Comparison of ENCODE assay signal across 8 cellular contexts in genomic region chr6:35601331-35602132, GRCh38.
DNase-seq lines count a peak whose midpoint lies in the region; ATAC-seq, FAIRE-seq and TF ChIP-seq lines count a peak whose summit lies in the region.

No MANE protein-coding gene starts in this region.

- H3K36me3 ChIP-seq in lower lobe of right lung, result peaks cover 14% of the 10 kb centered on the region

- no peaks in the 10 kb centered on the region for H3K27me3 ChIP-seq in lower lobe of right lung (ENCODE audit: low read depth)

- H3K4me3 ChIP-seq in WI38 (ENCODE audit: low read depth, low read length) (peak overlapping the region; percentile 26), lower lobe of right lung (peak overlapping the region; percentile 9)

- H3K4me1 ChIP-seq in lower lobe of right lung, result peaks cover 66% of the 10 kb centered on the region

- no peaks in the 10 kb centered on the region for H3K9me3 ChIP-seq in lower lobe of right lung

- DNase-seq in A172 (ENCODE audit: low spot score), result peak; percentile 42
- DNase-seq in HT-29 (ENCODE audit: low spot score), result peak; percentile 59
- DNase-seq in dedifferentiated amniotic fluid mesenchymal stem cell (ENCODE audit: extremely low spot score), result peak; percentile 23
- no peak for DNase-seq in lower lobe of right lung
- DNase-seq in stimulated activated CD8-positive, alpha-beta memory T cell treated with anti-CD3 and anti-CD28 coated beads, Interleukin-15, amount 100 ng/mL, for 4 hours (ENCODE audit: low read depth in 2 of 2), result peak; percentile 21 to 45
- DNase-seq in GM19239 (ENCODE audit: insufficient read length, low spot score), result no peak

- FAIRE-seq in GM19239 (lab: Jason Lieb, UNC), result no peak

- ATAC-seq in lower lobe of right lung (peak; percentile 82 to 87), GM18519 (IDR thresholded peaks at IDR 0.05; ENCODE audit: low FRiP score, unreplicated experiment) (no peak)

- intact Hi-C loops in lower lobe of right lung (cut with DNase I), result no loop called here

- H3K27ac ChIP-seq in lower lobe of right lung, result peak overlapping the region; percentile 83

- TF ChIP-seq CTCF in WI38 (IDR thresholded peaks at IDR 0.05; ENCODE audit: low read depth, low read length) (no peak), lower lobe of right lung (IDR thresholded peaks at IDR 0.05) (no peak)

Comparison
In these comparisons a context has a peak if more than half of its experiments do, and no peak if none do; other contexts are left out.
1. DNase-seq: peak in A172 (single experiment), HT-29 (single experiment), dedifferentiated amniotic fluid mesenchymal stem cell (single experiment) and stimulated activated CD8-positive, alpha-beta memory T cell treated with anti-CD3 and anti-CD28 coated beads, Interleukin-15, amount 100 ng/mL, for 4 hours (2 of 2); none in lower lobe of right lung (single experiment) and GM19239 (single experiment).